In the genomic region with DNA sequence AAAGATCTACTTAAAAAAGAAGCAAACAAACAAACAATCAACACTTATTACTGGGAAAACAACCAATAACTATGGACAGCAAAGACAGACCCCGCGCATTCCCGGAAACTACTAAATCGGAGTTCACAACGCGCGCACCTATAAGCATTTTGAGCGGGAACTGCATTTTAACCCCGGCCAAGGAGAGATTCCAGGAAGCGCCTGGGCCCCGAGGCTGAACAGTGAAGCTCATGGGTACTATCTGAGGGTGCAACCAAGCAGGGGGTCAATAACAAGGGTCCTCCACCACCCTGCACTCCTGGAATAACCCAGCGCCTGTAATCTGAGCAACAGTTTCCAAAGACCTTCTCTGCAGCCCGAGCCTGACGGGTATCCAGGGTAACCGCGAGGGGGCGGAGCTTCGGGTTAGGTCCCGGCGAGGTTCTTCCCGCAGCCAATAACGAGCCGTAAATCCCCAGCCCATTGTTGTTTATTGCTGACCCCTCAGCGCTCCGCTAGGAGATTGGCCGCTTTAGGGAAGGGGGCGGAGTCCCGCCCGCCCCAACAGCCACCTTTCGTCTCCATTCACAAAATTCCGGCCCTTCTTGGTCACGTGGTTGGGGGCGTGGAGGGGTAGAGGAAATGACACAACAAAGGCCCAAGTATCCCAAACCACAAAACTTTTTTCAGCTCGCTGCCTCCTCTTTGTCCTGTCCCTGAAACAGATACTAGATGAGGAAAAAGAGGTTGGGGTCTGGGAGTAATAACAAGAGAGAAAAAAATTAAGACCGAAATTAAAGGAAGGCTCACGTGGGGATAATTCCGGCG, we compare ENCODE assay signal across 9 cellular contexts. TPM values are rescaled to one million over a fixed set of nuclear protein-coding genes. Genes with fewer than 3 reads are reported as not detected.
DNase-seq lines count a peak whose midpoint lies in the region; ATAC-seq, FAIRE-seq and TF ChIP-seq lines count a peak whose summit lies in the region.
"Had no signal": no experiment of that assay in that cellular context is flagged by ENCODE, and none has a peak within 500 bp of the region (broad histone marks: within the 10 kb centered on the region; RNA-seq: fewer than 3 reads in every experiment).

No MANE protein-coding gene starts in this region.

- H3K36me3 ChIP-seq in Caco-2 (ENCODE audit: control insufficient read depth, insufficient read depth, low read length), result no peaks in the 10 kb centered on the region

- no peaks in the 10 kb centered on the region for H3K4me1 Mint-ChIP-seq in Caco-2 (ENCODE audit: low read depth, unreplicated experiment)
- H3K4me1 Mint-ChIP-seq in activated T-helper 2 cell treated with anti-CD3 and anti-CD28 coated beads, Interferon-gamma antibody, Interleukin-2, Interleukin-4, amounts not matched to agents 10 μg/mL and 5 μg/mL and 100 μg/mL, durations not matched to agents 14 hours and 24 hours and 36 hours (ENCODE audit: low read depth), result no peaks in the 10 kb centered on the region
- H3K4me1 Mint-ChIP-seq in natural killer cell, result no peaks in the 10 kb centered on the region

- no peaks in the 10 kb centered on the region for H3K27me3 ChIP-seq in Caco-2 (replicated peaks; ENCODE audit: control insufficient read depth, insufficient read depth, low read length)

- BruUV-seq in Caco-2 (replicated peaks; lab: Mats Ljungman, UMichigan), result no TSS peak

- intact Hi-C loops in Caco-2 (cut with micrococcal nuclease; ENCODE audit: unreplicated experiment) (loop anchor here (10.0 kb wide), 1 partner anchor 464 kb away; no protein-coding TSS in a partner anchor), natural killer cell (cut with micrococcal nuclease) (loop anchor here (10.0 kb wide), 1 partner anchor 136 kb away; no protein-coding TSS in a partner anchor)
- intact Hi-C loops in activated T-helper 2 cell treated with anti-CD3 and anti-CD28 coated beads, Interferon-gamma antibody, Interleukin-2, Interleukin-4, amounts not matched to agents 10 μg/mL and 5 μg/mL and 100 μg/mL, durations not matched to agents 14 hours and 24 hours and 36 hours (cut with micrococcal nuclease), result loop anchor here (5.0 kb wide), 1 partner anchor 139 kb away; no protein-coding TSS in a partner anchor

- 0 out of 2 replicates have a peak, but pooled peaks cover 3% of the 10 kb centered on the region for H3K4me1 ChIP-seq in Caco-2

- POLR2A ChIA-PET in Caco-2 (lab: Charles Lee), result interaction anchor here (0.5 kb wide), 1 partner anchor 1323 kb away, joined by 8 read pairs; no protein-coding TSS in a partner anchor

- H3K9me3 Mint-ChIP-seq in Caco-2 (ENCODE audit: unreplicated experiment), result no peaks in the 10 kb centered on the region
- no peaks in the 10 kb centered on the region for H3K9me3 Mint-ChIP-seq in activated T-helper 2 cell treated with anti-CD3 and anti-CD28 coated beads, Interferon-gamma antibody, Interleukin-2, Interleukin-4, amounts not matched to agents 10 μg/mL and 5 μg/mL and 100 μg/mL, durations not matched to agents 14 hours and 24 hours and 36 hours
- H3K9me3 Mint-ChIP-seq in natural killer cell, result no peaks in the 10 kb centered on the region

- CTCF ChIA-PET in Caco-2 (lab: Charles Lee), result no interaction called here

- peak overlapping the region; percentile 43 for H3K4me3 ChIP-seq in Caco-2 (ENCODE audit: low read depth, low read length)
- H3K4me3 ChIP-seq in Jurkat, Clone E6-1 (ENCODE audit: low read length), result peak overlapping the region; percentile 46
- H3K4me3 ChIP-seq in foreskin fibroblast (ENCODE audit: low read depth in 1 of 2, low read length in 2 of 2), result peak overlapping the region; percentile 79 to 83

- H3K27me3 Mint-ChIP-seq in Caco-2 (ENCODE audit: insufficient read depth, unreplicated experiment) (peaks cover under 1% of the 10 kb centered on the region), natural killer cell (ENCODE audit: low read depth in 2 of 2) (peaks cover 6 to 7% of the 10 kb centered on the region in 2 donors)
- no peaks in the 10 kb centered on the region for H3K27me3 Mint-ChIP-seq in activated T-helper 2 cell treated with anti-CD3 and anti-CD28 coated beads, Interferon-gamma antibody, Interleukin-2, Interleukin-4, amounts not matched to agents 10 μg/mL and 5 μg/mL and 100 μg/mL, durations not matched to agents 14 hours and 24 hours and 36 hours (ENCODE audit: low read depth)

- H3K36me3 Mint-ChIP-seq in Caco-2 (ENCODE audit: insufficient read depth, unreplicated experiment) (no peaks in the 10 kb centered on the region), natural killer cell (no peaks in the 10 kb centered on the region)
- no peaks in the 10 kb centered on the region for H3K36me3 Mint-ChIP-seq in activated T-helper 2 cell treated with anti-CD3 and anti-CD28 coated beads, Interferon-gamma antibody, Interleukin-2, Interleukin-4, amounts not matched to agents 10 μg/mL and 5 μg/mL and 100 μg/mL, durations not matched to agents 14 hours and 24 hours and 36 hours (ENCODE audit: low read depth)
- H3K36me3 Mint-ChIP-seq: activated naive CD8-positive, alpha-beta T cell had no signal

- H3K4me3 Mint-ChIP-seq in Caco-2 (ENCODE audit: unreplicated experiment) (no peak overlapping the region), natural killer cell (no peak overlapping the region)
- no peak overlapping the region for H3K4me3 Mint-ChIP-seq in activated T-helper 2 cell treated with anti-CD3 and anti-CD28 coated beads, Interferon-gamma antibody, Interleukin-2, Interleukin-4, amounts not matched to agents 10 μg/mL and 5 μg/mL and 100 μg/mL, durations not matched to agents 14 hours and 24 hours and 36 hours (ENCODE audit: low read depth)
- H3K4me3 Mint-ChIP-seq: activated naive CD8-positive, alpha-beta T cell had no signal

- TF ChIP-seq CTCF in Caco-2 (IDR thresholded peaks at IDR 0.05; ENCODE audit: insufficient read depth in 1 of 2, low read depth in 1 of 2, low read length in 1 of 2, severe bottlenecking in 1 of 2, unreplicated experiment in 1 of 2) (no peak), foreskin fibroblast (IDR thresholded peaks at IDR 0.05; ENCODE audit: low read depth, low read length) (no peak), natural killer cell (IDR thresholded peaks at IDR 0.05) (no peak)

- H3K9me3 ChIP-seq in Caco-2, result no peaks in the 10 kb centered on the region

- FAIRE-seq in RCC 7860 (lab: Jason Lieb, UNC), result peak; percentile 96

- peak; percentile 61 for ATAC-seq in GM21576 (IDR thresholded peaks at IDR 0.05; ENCODE audit: unreplicated experiment)
- peak; percentile 65 to 78 (median 68) for ATAC-seq in natural killer cell
- ATAC-seq in stimulated activated naive CD8-positive, alpha-beta T cell treated with anti-CD3 and anti-CD28 coated beads, Interleukin-15, Interleukin-2, amounts not matched to agents 100 U/mL and 50 U/mL, for 24 hours, result peak; percentile 91

- DNase-seq in Caco-2 (peak; percentile 92 to 93), RCC 7860 (ENCODE audit: low spot score) (peak; percentile 94), foreskin fibroblast (peak; percentile 99), natural killer cell (peak; percentile 41)
- peak; percentile 53 for DNase-seq in Jurkat, Clone E6-1 (ENCODE audit: low read depth, low spot score)
- peak; percentile 44 for DNase-seq in activated T-helper 2 cell treated with anti-CD3 and anti-CD28 coated beads, Interferon-gamma antibody, Interleukin-2, Interleukin-4, amounts not matched to agents 10 μg/mL and 5 μg/mL and 100 μg/mL, durations not matched to agents 14 hours and 24 hours and 36 hours (ENCODE audit: low spot score)
- peak; percentile 79 for DNase-seq in stimulated activated naive CD8-positive, alpha-beta T cell treated with anti-CD3 and anti-CD28 coated beads, Interleukin-15, Interleukin-2, amounts not matched to agents 100 U/mL and 50 U/mL, for 24 hours

- H3K27ac Mint-ChIP-seq in Caco-2 (ENCODE audit: unreplicated experiment), result no peak overlapping the region
- no peak overlapping the region for H3K27ac Mint-ChIP-seq in activated T-helper 2 cell treated with anti-CD3 and anti-CD28 coated beads, Interferon-gamma antibody, Interleukin-2, Interleukin-4, amounts not matched to agents 10 μg/mL and 5 μg/mL and 100 μg/mL, durations not matched to agents 14 hours and 24 hours and 36 hours
- H3K27ac Mint-ChIP-seq in natural killer cell, result no peak overlapping the region
- H3K27ac Mint-ChIP-seq: activated naive CD8-positive, alpha-beta T cell had no signal

RNA-seq across cellular contexts. Expression of a gene that starts 1.7 kb away (rescaled TPM):
- total RNA-seq in Caco-2 (2022), result 0.30 and 0.52 TPM in 2 replicates
- not detected for polyA plus RNA-seq in Jurkat, Clone E6-1 (2012; ENCODE audit: insufficient read depth, insufficient read length)
- total RNA-seq in activated T-helper 2 cell treated with anti-CD3 and anti-CD28 coated beads, Interferon-gamma antibody, Interleukin-2, Interleukin-4, amounts not matched to agents 10 μg/mL and 5 μg/mL and 100 μg/mL, durations not matched to agents 14 hours and 24 hours and 36 hours, result 0.05 and 0.53 TPM in 2 replicates
- under 1 TPM in 1 of 3 donors, not detected in 2; 0.53 TPM for total RNA-seq in natural killer cell

Comparison
In these comparisons a context has a peak if more than half of its experiments do, and no peak if none do; other contexts are left out.
1. Peak in every context shown above with its lines: DNase-seq, ATAC-seq and H3K4me3 ChIP-seq.
2. DNase-seq: peak in every context shown above with its lines; median percentile 99 in foreskin fibroblast; 94 in RCC 7860; 92 in Caco-2; 79 in stimulated activated naive CD8-positive, alpha-beta T cell treated with anti-CD3 and anti-CD28 coated beads, Interleukin-15, Interleukin-2, amounts not matched to agents 100 U/mL and 50 U/mL, for 24 hours; 53 in Jurkat, Clone E6-1; 44 in activated T-helper 2 cell treated with anti-CD3 and anti-CD28 coated beads, Interferon-gamma antibody, Interleukin-2, Interleukin-4, amounts not matched to agents 10 μg/mL and 5 μg/mL and 100 μg/mL, durations not matched to agents 14 hours and 24 hours and 36 hours; 41 in natural killer cell.